Comparison of ENCODE assay signal across 8 cellular contexts in the genomic region with DNA sequence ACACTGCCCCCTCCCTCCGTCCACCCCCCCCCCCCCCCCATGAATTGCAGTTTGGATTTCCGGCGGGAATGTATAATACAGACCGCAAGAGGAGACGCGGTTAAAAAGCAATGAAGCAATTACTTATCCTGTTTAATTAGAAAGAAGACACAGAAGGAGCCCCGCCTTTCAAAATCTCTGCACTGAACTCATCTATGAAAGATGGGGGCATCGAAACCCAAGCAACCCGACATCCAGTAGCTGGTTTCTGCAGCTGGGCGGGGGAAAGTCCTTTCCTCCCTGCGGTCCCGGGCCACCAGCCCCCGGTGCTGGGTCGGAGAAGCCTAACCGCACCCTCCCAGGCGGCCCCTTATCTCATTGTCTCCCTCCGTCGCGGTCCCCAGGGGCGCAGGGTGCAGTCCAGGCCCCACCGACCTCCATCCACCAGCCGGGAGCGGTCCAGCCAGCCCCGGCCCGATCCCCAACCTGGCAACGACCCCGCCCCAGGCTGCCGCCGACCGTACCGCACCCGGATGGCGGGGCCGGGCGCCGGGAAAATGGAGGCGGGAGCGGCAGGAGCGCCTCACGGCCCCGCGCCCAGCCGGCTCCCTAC. TPM values are rescaled to one million over a fixed set of nuclear protein-coding genes. Genes with fewer than 3 reads are reported as not detected.
DNase-seq lines count a peak whose midpoint lies in the region; ATAC-seq and TF ChIP-seq lines count a peak whose summit lies in the region.

No MANE protein-coding gene starts in this region.

- peaks cover 16% of the 10 kb centered on the region for H3K4me1 ChIP-seq in CD4-positive, alpha-beta memory T cell (ENCODE audit: insufficient read depth, low read length)
- H3K4me1 ChIP-seq in osteoblast (ENCODE audit: insufficient read depth, low read length) (peaks cover 18% of the 10 kb centered on the region), uterus (peaks cover 0 to 4% of the 10 kb centered on the region in 2 donors)

- peaks cover 0 to 3% of the 10 kb centered on the region in 2 donors for H3K36me3 Mint-ChIP-seq in CD4-positive, alpha-beta memory T cell
- peaks cover 2% of the 10 kb centered on the region for H3K36me3 Mint-ChIP-seq in activated T-cell treated with anti-CD3 and anti-CD28 coated beads, Interleukin-2, amount 50 U/mL, for 24 hours (ENCODE audit: low read depth)

- peaks cover 0 to 9% (median 7%) of the 10 kb centered on the region in 8 donors for H3K9me3 Mint-ChIP-seq in CD4-positive, alpha-beta memory T cell
- peaks cover 14% of the 10 kb centered on the region for H3K9me3 Mint-ChIP-seq in activated T-cell treated with anti-CD3 and anti-CD28 coated beads, Interleukin-2, amount 50 U/mL, for 24 hours

- CTCF ChIA-PET in CD4-positive, alpha-beta memory T cell (lab: Charles Lee; ENCODE audit: partially characterized antibody), result interaction anchor here (1.1 to 1.4 kb wide), 3 partner anchors 215 to 279 kb away, joined by 3 to 5 read pairs (median 3); no protein-coding TSS in a partner anchor

- POLR2A ChIA-PET in CD4-positive, alpha-beta memory T cell (lab: Charles Lee; ENCODE audit: partially characterized antibody), result interaction anchor here (0.6 to 3.4 kb wide), 8 partner anchors 171 to 296 kb away, joined by 3 to 16 read pairs (median 5); a partner anchor contains a TSS

- peaks cover 8% of the 10 kb centered on the region in 2 donors for H3K27me3 Mint-ChIP-seq in CD4-positive, alpha-beta memory T cell
- H3K27me3 Mint-ChIP-seq in activated T-cell treated with anti-CD3 and anti-CD28 coated beads, Interleukin-2, amount 50 U/mL, for 24 hours, result peaks cover 23% of the 10 kb centered on the region

- no peaks in the 10 kb centered on the region for H3K9me3 ChIP-seq in CD4-positive, alpha-beta memory T cell (ENCODE audit: control insufficient read depth in 1 of 2, low read length in 2 of 2)
- H3K9me3 ChIP-seq in MG63 (peaks cover 3% of the 10 kb centered on the region), osteoblast (ENCODE audit: low read depth, low read length) (no peaks in the 10 kb centered on the region), uterus (no peaks in the 10 kb centered on the region)

- H3K36me3 ChIP-seq in CD4-positive, alpha-beta memory T cell (ENCODE audit: insufficient read depth, low read length), result no peaks in the 10 kb centered on the region
- H3K36me3 ChIP-seq in MG63 (peaks cover 23% of the 10 kb centered on the region), osteoblast (ENCODE audit: insufficient read depth, low read length) (peaks cover 2% of the 10 kb centered on the region), uterus (no peaks in the 10 kb centered on the region)

- peaks cover 15 to 29% (median 21%) of the 10 kb centered on the region in 4 donors for H3K4me1 Mint-ChIP-seq in CD4-positive, alpha-beta memory T cell
- peaks cover 34% of the 10 kb centered on the region for H3K4me1 Mint-ChIP-seq in activated T-cell treated with anti-CD3 and anti-CD28 coated beads, Interleukin-2, amount 50 U/mL, for 24 hours (ENCODE audit: low read depth)

- DNase-seq in CD4-positive, alpha-beta memory T cell, result peak; percentile 39 to 68 (median 43)
- DNase-seq in MG63, result no peak
- DNase-seq in activated T-cell treated with anti-CD3 and anti-CD28 coated beads, Interleukin-2, amount 50 U/mL, for 24 hours, result peak; percentile 64
- peak; percentile 30 for DNase-seq in fibroblast of peridontal ligament (ENCODE audit: extremely low read depth)
- no peak for DNase-seq in osteoblast (ENCODE audit: insufficient read length, low spot score, missing footprints)
- peak in 1 of 2 donors; percentile 30 for DNase-seq in uterus
- DNase-seq in ecto neural progenitor cell (ENCODE audit: low spot score), result no peak

- H3K27me3 ChIP-seq in CD4-positive, alpha-beta memory T cell (ENCODE audit: insufficient read depth, low read length), result no peaks in the 10 kb centered on the region
- no peaks in the 10 kb centered on the region for H3K27me3 ChIP-seq in MG63
- no peaks in the 10 kb centered on the region for H3K27me3 ChIP-seq in osteoblast (ENCODE audit: insufficient read depth, low read length)
- H3K27me3 ChIP-seq in uterus, result no peaks in the 10 kb centered on the region

- H2AFZ ChIP-seq in osteoblast (ENCODE audit: low read length), result no peak overlapping the region

- peak overlapping the region in 4 of 7 donors; percentile 5 to 19 (median 17) for H3K27ac Mint-ChIP-seq in CD4-positive, alpha-beta memory T cell
- peak overlapping the region; percentile 47 for H3K27ac Mint-ChIP-seq in activated T-cell treated with anti-CD3 and anti-CD28 coated beads, Interleukin-2, amount 50 U/mL, for 24 hours

- intact Hi-C loops in CD4-positive, alpha-beta memory T cell (cut with micrococcal nuclease), result loop anchor here (2.0 to 10.0 kb wide), 4 partner anchors 172 to 900 kb away; a partner anchor contains a TSS
- intact Hi-C loops in uterus (cut with DNase I; ENCODE audit: low total_unique reads), result no loop called here

- H3K4me3 ChIP-seq in CD4-positive, alpha-beta memory T cell (ENCODE audit: low read length in 2 of 2), result peak overlapping the region; percentile 20 to 58
- H3K4me3 ChIP-seq in MG63, result peak overlapping the region; percentile 91
- peak overlapping the region; percentile 97 for H3K4me3 ChIP-seq in osteoblast (ENCODE audit: insufficient read depth, low read length)
- peak overlapping the region; percentile 86 to 99 for H3K4me3 ChIP-seq in uterus

- TF ChIP-seq CTCF in osteoblast (IDR thresholded peaks at IDR 0.05; ENCODE audit: extremely low read depth, low read depth, low read length) (no peak), uterus (IDR thresholded peaks at IDR 0.05) (no peak)

- peak overlapping the region; percentile 78 to 88 (median 84) for H3K4me3 Mint-ChIP-seq in CD4-positive, alpha-beta memory T cell
- peak overlapping the region; percentile 76 for H3K4me3 Mint-ChIP-seq in activated T-cell treated with anti-CD3 and anti-CD28 coated beads, Interleukin-2, amount 50 U/mL, for 24 hours

- ATAC-seq in GM21576 (IDR thresholded peaks at IDR 0.05; ENCODE audit: unreplicated experiment), result peak; percentile 24

- no peak overlapping the region for H3K27ac ChIP-seq in CD4-positive, alpha-beta memory T cell (ENCODE audit: low read depth, low read length)
- peak overlapping the region; percentile 98 for H3K27ac ChIP-seq in osteoblast (ENCODE audit: low read depth, low read length)
- H3K27ac ChIP-seq in uterus, result peak overlapping the region; percentile 92 to 94

- TF ChIP-seq POLR2A in uterus (IDR thresholded peaks at IDR 0.05), result no peak

- peaks cover 24% of the 10 kb centered on the region for H4K20me1 ChIP-seq in osteoblast (ENCODE audit: insufficient read depth, low read length)

- peaks cover 54% of the 10 kb centered on the region for H3K79me2 ChIP-seq in osteoblast (ENCODE audit: insufficient read depth, low read length)

- peak overlapping the region; percentile 92 for H3K4me2 ChIP-seq in osteoblast (ENCODE audit: insufficient read depth, low read length)

RNA-seq across cellular contexts. Expression of a gene that starts 0.5 kb away (rescaled TPM):
- 1 to 10 TPM; 2.1 to 2.6 TPM for total RNA-seq in CD4-positive, alpha-beta memory T cell
- polyA plus RNA-seq in CD4-positive, alpha-beta memory T cell, result 1 to 10 TPM; 1.0 to 1.2 TPM
- total RNA-seq in MG63 (2014; rRNA removed; shearing (Covaris generic); ENCODE audit: low replicate concordance), result 12.5 and 57.0 TPM in 2 replicates
- 46.9 and 57.2 TPM in 2 replicates for total RNA-seq in osteoblast
- 10 to 100 TPM; 17.4 to 49.5 (median 23.5) TPM for total RNA-seq in uterus

Comparison
In these comparisons a context has a peak if more than half of its experiments do, and no peak if none do; other contexts are left out.
1. DNase-seq: peak in CD4-positive, alpha-beta memory T cell (5 of 5), activated T-cell treated with anti-CD3 and anti-CD28 coated beads, Interleukin-2, amount 50 U/mL, for 24 hours (single experiment) and fibroblast of peridontal ligament (single experiment); none in MG63 (single experiment), osteoblast (single experiment) and ecto neural progenitor cell (single experiment).
2. H3K4me3 ChIP-seq: peak in every context shown above with its lines; median percentile 97 in osteoblast; 92 in uterus; 91 in MG63; 39 in CD4-positive, alpha-beta memory T cell.